ENCODE assay signal across 8 cellular contexts in genomic region chr9:125143377-125144090, GRCh38. TPM values are rescaled to one million over a fixed set of nuclear protein-coding genes. Genes with fewer than 3 reads are reported as not detected.
DNase-seq lines count a peak whose midpoint lies in the region; FAIRE-seq and TF ChIP-seq lines count a peak whose summit lies in the region.

SCAI (minus strand) TSS chr9:125143528; CDS start chr9:125143437, 91 bp downstream.

- H3K4me2 ChIP-seq in MM.1S (ENCODE audit: low read depth, low read length) = peak within 1 kb of the TSS; percentile 55

- peaks cover 12% of the 10 kb centered on the region for H3F3A ChIP-seq in MM.1S (ENCODE audit: insufficient read depth, low read length)

- FAIRE-seq in frontal cortex (lab: Jason Lieb, UNC) = peak; percentile 34

- H3K36me3 ChIP-seq in MM.1S (replicated peaks; ENCODE audit: insufficient read depth, low read length) = no peaks in the 10 kb centered on the region
- H3K36me3 ChIP-seq in neutrophil = no peaks in the 10 kb centered on the region

- H3K4me1 ChIP-seq in MM.1S (ENCODE audit: low read length) (peaks cover 35% of the 10 kb centered on the region), neutrophil (ENCODE audit: control insufficient read depth in 1 of 2, insufficient read depth in 1 of 2, low read depth in 1 of 2, low read length in 1 of 2) (peaks cover 10 to 17% of the 10 kb centered on the region in 2 experiments)

- H3K27me3 ChIP-seq in MM.1S (replicated peaks; ENCODE audit: insufficient read depth, low read length) (no peaks in the 10 kb centered on the region), neutrophil (no peaks in the 10 kb centered on the region)

- H3K9ac ChIP-seq in MM.1S (ENCODE audit: low read length) = peak within 1 kb of the TSS; percentile 26; the same call in 1 of the 2 replicates

- peak within 1 kb of the TSS; percentile 36; the same call in 1 of the 2 replicates for H2AFZ ChIP-seq in MM.1S (ENCODE audit: low read length)

- H4K20me1 ChIP-seq in MM.1S (ENCODE audit: insufficient read depth, low read length) = no peaks in the 10 kb centered on the region

- H3K4me3 ChIP-seq in MM.1S (ENCODE audit: low read length) (peak within 1 kb of the TSS; percentile 62), neutrophil (ENCODE audit: low read depth in 1 of 2, low read length in 1 of 2) (peak within 1 kb of the TSS; percentile 59 to 96)

- TF ChIP-seq CTCF in MM.1S (IDR thresholded peaks at IDR 0.05; ENCODE audit: low read length) = peak; percentile 97
- TF ChIP-seq CTCF in neutrophil (IDR thresholded peaks at IDR 0.05) = peak; percentile 100

- H3K9me2 ChIP-seq in MM.1S (replicated peaks; ENCODE audit: insufficient read depth, low read length) = no peaks in the 10 kb centered on the region

- peaks cover 21% of the 10 kb centered on the region for H3K79me2 ChIP-seq in MM.1S (ENCODE audit: low read length)

- peak; percentile 95 for DNase-seq in GF-D8 (lab: John Stamatoyannopoulos, UW)
- DNase-seq in HCEC 1CT = peak; percentile 100
- DNase-seq in MM.1S = peak; percentile 99
- peak; percentile 84 for DNase-seq in SIG-M5 (lab: John Stamatoyannopoulos, UW)
- peak; percentile 99 for DNase-seq in activated gamma-delta T cell treated with Interleukin-2 at 50 U/mL for 16 hours
- peak; percentile 95 to 96 for DNase-seq in frontal cortex (ENCODE audit: low spot score in 2 of 2)
- DNase-seq in superior temporal gyrus (ENCODE audit: extremely low spot score) = peak; percentile 99

- H3K27ac ChIP-seq in MM.1S (ENCODE audit: low read length) (peak within 1 kb of the TSS; percentile 68), neutrophil (peak within 1 kb of the TSS; percentile 49)

- H3K9me3 ChIP-seq in MM.1S (replicated peaks; ENCODE audit: insufficient read depth, low read length) (no peaks in the 10 kb centered on the region), neutrophil (no peaks in the 10 kb centered on the region)

RNA-seq across cellular contexts. Expression of gene SCAI, which starts in this region (rescaled TPM):
- total RNA-seq in frontal cortex = 50.5 TPM

Comparison
In these comparisons a context has a peak if more than half of its experiments do, and no peak if none do; other contexts are left out.
1. Peak in every context shown above with its lines: DNase-seq, H3K4me3 ChIP-seq and H3K27ac ChIP-seq.